In the genomic region with DNA sequence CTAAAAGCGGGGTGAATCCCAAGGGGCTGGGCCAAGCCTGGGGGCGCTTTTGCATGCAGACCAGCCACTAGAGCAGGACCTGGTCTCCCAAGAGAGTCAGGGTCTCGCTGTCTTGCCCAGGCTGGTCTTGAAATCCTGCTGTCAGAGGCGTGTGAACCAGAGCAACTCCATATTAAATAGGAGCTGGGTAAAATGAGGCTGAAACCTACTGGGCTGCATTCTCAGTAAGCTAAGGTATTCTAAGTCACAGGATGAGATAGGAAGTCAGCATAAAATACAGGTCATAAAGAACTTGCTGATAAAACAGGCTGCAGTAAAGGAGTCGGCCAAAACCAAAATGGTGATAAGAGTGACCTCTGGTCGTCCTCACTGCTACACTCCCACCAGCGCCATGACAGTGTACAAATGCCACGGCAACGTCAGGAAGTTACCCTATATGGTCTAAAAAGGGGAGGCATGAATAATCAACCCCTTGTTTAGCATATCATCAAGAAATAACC, we compare ENCODE assay signal across 1 cellular context.
TF ChIP-seq lines count a peak whose summit lies in the region.

No MANE protein-coding gene starts in this region.

TF ChIP-seq in K562, 482 proteins besides CTCF, POLR2A, EP300 and RAD21 (continued from another document and continues in another):
- TF ChIP-seq, protein P1, sequence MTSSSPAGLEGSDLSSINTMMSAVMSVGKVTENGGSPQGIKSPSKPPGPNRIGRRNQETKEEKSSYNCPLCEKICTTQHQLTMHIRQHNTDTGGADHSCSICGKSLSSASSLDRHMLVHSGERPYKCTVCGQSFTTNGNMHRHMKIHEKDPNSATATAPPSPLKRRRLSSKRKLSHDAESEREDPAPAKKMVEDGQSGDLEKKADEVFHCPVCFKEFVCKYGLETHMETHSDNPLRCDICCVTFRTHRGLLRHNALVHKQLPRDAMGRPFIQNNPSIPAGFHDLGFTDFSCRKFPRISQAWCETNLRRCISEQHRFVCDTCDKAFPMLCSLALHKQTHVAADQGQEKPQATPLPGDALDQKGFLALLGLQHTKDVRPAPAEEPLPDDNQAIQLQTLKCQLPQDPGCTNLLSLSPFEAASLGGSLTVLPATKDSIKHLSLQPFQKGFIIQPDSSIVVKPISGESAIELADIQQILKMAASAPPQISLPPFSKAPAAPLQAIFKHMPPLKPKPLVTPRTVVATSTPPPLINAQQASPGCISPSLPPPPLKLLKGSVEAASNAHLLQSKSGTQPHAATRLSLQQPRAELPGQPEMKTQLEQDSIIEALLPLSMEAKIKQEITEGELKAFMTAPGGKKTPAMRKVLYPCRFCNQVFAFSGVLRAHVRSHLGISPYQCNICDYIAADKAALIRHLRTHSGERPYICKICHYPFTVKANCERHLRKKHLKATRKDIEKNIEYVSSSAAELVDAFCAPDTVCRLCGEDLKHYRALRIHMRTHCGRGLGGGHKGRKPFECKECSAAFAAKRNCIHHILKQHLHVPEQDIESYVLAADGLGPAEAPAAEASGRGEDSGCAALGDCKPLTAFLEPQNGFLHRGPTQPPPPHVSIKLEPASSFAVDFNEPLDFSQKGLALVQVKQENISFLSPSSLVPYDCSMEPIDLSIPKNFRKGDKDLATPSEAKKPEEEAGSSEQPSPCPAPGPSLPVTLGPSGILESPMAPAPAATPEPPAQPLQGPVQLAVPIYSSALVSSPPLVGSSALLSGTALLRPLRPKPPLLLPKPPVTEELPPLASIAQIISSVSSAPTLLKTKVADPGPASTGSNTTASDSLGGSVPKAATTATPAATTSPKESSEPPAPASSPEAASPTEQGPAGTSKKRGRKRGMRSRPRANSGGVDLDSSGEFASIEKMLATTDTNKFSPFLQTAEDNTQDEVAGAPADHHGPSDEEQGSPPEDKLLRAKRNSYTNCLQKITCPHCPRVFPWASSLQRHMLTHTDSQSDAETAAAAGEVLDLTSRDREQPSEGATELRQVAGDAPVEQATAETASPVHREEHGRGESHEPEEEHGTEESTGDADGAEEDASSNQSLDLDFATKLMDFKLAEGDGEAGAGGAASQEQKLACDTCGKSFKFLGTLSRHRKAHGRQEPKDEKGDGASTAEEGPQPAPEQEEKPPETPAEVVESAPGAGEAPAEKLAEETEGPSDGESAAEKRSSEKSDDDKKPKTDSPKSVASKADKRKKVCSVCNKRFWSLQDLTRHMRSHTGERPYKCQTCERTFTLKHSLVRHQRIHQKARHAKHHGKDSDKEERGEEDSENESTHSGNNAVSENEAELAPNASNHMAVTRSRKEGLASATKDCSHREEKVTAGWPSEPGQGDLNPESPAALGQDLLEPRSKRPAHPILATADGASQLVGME (CRISPR knock-in tag; IDR thresholded peaks at IDR 0.05), result 0 out of 2 replicates have a peak, but pooled peaks have one; percentile 44
- TF ChIP-seq CREM (IDR thresholded peaks at IDR 0.05; ENCODE audit: low read depth) (peak; percentile 17; the same call in 1 of the 2 replicates), ZC3H8 (IDR thresholded peaks at IDR 0.05) (no peak), HOXB6 (CRISPR knock-in tag; IDR thresholded peaks at IDR 0.05; ENCODE audit: borderline replicate concordance) (0 out of 2 replicates have a peak, but pooled peaks have one; percentile 56), ZNF324 (CRISPR knock-in tag; IDR thresholded peaks at IDR 0.05) (peak; percentile 74), ZNF77 (CRISPR knock-in tag; IDR thresholded peaks at IDR 0.05) (no peak), ZNF830 (CRISPR knock-in tag; IDR thresholded peaks at IDR 0.05) (peak; percentile 93), FOXA3 (CRISPR knock-in tag; conservative IDR thresholded peaks at IDR 0.05 in 1 of 2, IDR thresholded peaks at IDR 0.05 in 1 of 2) (peak in 1 of 2 experiments; percentile 23; a peak in 1 of 4 replicates), ZNF778 (CRISPR knock-in tag; IDR thresholded peaks at IDR 0.05) (no peak), BRF1 (IDR thresholded peaks at IDR 0.05; ENCODE audit: borderline replicate concordance, extremely low read depth, insufficient read length) (no peak), NONO (IDR thresholded peaks at IDR 0.05; ENCODE audit: low read depth in 2 of 2, low read length in 1 of 2) (no peak), ZEB2 (IDR thresholded peaks at IDR 0.05) (0 out of 2 replicates have a peak, but pooled peaks have one; percentile 33), GTF2E2 (tag; IDR thresholded peaks at IDR 0.05) (peak; percentile 77; the same call in 1 of the 2 replicates), ZC3H4 (CRISPR knock-in tag; IDR thresholded peaks at IDR 0.05; ENCODE audit: borderline replicate concordance) (no peak), ZNF408 (CRISPR knock-in tag; IDR thresholded peaks at IDR 0.05; ENCODE audit: low read depth) (no peak), ZNF79 (CRISPR knock-in tag; IDR thresholded peaks at IDR 0.05; ENCODE audit: low read depth) (peak; percentile 88), KDM2B (CRISPR knock-in tag; IDR thresholded peaks at IDR 0.05) (peak; percentile 84; the same call in 1 of the 2 replicates), KDM4B (IDR thresholded peaks at IDR 0.05; ENCODE audit: borderline replicate concordance in 2 of 2, low read depth in 1 of 2) (no peak), ZNF766 (CRISPR knock-in tag; conservative IDR thresholded peaks at IDR 0.05) (peak; percentile 92), ZNF23 (CRISPR knock-in tag; IDR thresholded peaks at IDR 0.05) (peak; percentile 73; the same call in 1 of the 2 replicates), ZNF699 (CRISPR knock-in tag; IDR thresholded peaks at IDR 0.05; ENCODE audit: insufficient replicate concordance) (no peak), ADNP (tag; IDR thresholded peaks at IDR 0.05) (peak; percentile 21; the same call in 1 of the 2 replicates), LEF1 (IDR thresholded peaks at IDR 0.05) (peak; percentile 44), NFRKB (IDR thresholded peaks at IDR 0.05; ENCODE audit: low read depth) (0 out of 2 replicates have a peak, but pooled peaks have one; percentile 69)
- TF ChIP-seq, protein P2, sequence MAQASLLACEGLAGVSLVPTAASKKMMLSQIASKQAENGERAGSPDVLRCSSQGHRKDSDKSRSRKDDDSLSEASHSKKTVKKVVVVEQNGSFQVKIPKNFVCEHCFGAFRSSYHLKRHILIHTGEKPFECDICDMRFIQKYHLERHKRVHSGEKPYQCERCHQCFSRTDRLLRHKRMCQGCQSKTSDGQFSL (CRISPR knock-in tag; IDR thresholded peaks at IDR 0.05), result no peak
- TF ChIP-seq, protein P2 (tag; IDR thresholded peaks at IDR 0.05), result peak in 1 of 2 experiments; percentile 96; a peak in 2 of 4 replicates
- TF ChIP-seq, protein P3, sequence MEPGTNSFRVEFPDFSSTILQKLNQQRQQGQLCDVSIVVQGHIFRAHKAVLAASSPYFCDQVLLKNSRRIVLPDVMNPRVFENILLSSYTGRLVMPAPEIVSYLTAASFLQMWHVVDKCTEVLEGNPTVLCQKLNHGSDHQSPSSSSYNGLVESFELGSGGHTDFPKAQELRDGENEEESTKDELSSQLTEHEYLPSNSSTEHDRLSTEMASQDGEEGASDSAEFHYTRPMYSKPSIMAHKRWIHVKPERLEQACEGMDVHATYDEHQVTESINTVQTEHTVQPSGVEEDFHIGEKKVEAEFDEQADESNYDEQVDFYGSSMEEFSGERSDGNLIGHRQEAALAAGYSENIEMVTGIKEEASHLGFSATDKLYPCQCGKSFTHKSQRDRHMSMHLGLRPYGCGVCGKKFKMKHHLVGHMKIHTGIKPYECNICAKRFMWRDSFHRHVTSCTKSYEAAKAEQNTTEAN (CRISPR knock-in tag; IDR thresholded peaks at IDR 0.05), result no peak
- TF ChIP-seq, protein P4, sequence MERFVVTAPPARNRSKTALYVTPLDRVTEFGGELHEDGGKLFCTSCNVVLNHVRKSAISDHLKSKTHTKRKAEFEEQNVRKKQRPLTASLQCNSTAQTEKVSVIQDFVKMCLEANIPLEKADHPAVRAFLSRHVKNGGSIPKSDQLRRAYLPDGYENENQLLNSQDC (CRISPR knock-in tag; IDR thresholded peaks at IDR 0.05), result no peak
- TF ChIP-seq, protein P5, sequence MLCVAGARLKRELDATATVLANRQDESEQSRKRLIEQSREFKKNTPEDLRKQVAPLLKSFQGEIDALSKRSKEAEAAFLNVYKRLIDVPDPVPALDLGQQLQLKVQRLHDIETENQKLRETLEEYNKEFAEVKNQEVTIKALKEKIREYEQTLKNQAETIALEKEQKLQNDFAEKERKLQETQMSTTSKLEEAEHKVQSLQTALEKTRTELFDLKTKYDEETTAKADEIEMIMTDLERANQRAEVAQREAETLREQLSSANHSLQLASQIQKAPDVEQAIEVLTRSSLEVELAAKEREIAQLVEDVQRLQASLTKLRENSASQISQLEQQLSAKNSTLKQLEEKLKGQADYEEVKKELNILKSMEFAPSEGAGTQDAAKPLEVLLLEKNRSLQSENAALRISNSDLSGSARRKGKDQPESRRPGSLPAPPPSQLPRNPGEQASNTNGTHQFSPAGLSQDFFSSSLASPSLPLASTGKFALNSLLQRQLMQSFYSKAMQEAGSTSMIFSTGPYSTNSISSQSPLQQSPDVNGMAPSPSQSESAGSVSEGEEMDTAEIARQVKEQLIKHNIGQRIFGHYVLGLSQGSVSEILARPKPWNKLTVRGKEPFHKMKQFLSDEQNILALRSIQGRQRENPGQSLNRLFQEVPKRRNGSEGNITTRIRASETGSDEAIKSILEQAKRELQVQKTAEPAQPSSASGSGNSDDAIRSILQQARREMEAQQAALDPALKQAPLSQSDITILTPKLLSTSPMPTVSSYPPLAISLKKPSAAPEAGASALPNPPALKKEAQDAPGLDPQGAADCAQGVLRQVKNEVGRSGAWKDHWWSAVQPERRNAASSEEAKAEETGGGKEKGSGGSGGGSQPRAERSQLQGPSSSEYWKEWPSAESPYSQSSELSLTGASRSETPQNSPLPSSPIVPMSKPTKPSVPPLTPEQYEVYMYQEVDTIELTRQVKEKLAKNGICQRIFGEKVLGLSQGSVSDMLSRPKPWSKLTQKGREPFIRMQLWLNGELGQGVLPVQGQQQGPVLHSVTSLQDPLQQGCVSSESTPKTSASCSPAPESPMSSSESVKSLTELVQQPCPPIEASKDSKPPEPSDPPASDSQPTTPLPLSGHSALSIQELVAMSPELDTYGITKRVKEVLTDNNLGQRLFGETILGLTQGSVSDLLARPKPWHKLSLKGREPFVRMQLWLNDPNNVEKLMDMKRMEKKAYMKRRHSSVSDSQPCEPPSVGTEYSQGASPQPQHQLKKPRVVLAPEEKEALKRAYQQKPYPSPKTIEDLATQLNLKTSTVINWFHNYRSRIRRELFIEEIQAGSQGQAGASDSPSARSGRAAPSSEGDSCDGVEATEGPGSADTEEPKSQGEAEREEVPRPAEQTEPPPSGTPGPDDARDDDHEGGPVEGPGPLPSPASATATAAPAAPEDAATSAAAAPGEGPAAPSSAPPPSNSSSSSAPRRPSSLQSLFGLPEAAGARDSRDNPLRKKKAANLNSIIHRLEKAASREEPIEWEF (CRISPR knock-in tag; IDR thresholded peaks at IDR 0.05), result peak; percentile 94
- TF ChIP-seq, protein P6, sequence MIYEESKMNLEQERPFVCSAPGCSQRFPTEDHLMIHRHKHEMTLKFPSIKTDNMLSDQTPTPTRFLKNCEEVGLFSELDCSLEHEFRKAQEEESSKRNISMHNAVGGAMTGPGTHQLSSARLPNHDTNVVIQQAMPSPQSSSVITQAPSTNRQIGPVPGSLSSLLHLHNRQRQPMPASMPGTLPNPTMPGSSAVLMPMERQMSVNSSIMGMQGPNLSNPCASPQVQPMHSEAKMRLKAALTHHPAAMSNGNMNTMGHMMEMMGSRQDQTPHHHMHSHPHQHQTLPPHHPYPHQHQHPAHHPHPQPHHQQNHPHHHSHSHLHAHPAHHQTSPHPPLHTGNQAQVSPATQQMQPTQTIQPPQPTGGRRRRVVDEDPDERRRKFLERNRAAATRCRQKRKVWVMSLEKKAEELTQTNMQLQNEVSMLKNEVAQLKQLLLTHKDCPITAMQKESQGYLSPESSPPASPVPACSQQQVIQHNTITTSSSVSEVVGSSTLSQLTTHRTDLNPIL (CRISPR knock-in tag; IDR thresholded peaks at IDR 0.05), result peak; percentile 82; the same call in 1 of the 2 replicates
- TF ChIP-seq, protein P7, sequence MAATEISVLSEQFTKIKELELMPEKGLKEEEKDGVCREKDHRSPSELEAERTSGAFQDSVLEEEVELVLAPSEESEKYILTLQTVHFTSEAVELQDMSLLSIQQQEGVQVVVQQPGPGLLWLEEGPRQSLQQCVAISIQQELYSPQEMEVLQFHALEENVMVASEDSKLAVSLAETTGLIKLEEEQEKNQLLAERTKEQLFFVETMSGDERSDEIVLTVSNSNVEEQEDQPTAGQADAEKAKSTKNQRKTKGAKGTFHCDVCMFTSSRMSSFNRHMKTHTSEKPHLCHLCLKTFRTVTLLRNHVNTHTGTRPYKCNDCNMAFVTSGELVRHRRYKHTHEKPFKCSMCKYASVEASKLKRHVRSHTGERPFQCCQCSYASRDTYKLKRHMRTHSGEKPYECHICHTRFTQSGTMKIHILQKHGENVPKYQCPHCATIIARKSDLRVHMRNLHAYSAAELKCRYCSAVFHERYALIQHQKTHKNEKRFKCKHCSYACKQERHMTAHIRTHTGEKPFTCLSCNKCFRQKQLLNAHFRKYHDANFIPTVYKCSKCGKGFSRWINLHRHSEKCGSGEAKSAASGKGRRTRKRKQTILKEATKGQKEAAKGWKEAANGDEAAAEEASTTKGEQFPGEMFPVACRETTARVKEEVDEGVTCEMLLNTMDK (IDR thresholded peaks at IDR 0.05; ENCODE audit: borderline replicate concordance, insufficient read depth, low read depth, low read length, poor library complexity, severe bottlenecking), result no peak
- TF ChIP-seq, protein P8, sequence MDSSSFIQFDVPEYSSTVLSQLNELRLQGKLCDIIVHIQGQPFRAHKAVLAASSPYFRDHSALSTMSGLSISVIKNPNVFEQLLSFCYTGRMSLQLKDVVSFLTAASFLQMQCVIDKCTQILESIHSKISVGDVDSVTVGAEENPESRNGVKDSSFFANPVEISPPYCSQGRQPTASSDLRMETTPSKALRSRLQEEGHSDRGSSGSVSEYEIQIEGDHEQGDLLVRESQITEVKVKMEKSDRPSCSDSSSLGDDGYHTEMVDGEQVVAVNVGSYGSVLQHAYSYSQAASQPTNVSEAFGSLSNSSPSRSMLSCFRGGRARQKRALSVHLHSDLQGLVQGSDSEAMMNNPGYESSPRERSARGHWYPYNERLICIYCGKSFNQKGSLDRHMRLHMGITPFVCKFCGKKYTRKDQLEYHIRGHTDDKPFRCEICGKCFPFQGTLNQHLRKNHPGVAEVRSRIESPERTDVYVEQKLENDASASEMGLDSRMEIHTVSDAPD (CRISPR knock-in tag; IDR thresholded peaks at IDR 0.05), result peak; percentile 64; the same call in 1 of the 2 replicates
- TF ChIP-seq, protein P9, sequence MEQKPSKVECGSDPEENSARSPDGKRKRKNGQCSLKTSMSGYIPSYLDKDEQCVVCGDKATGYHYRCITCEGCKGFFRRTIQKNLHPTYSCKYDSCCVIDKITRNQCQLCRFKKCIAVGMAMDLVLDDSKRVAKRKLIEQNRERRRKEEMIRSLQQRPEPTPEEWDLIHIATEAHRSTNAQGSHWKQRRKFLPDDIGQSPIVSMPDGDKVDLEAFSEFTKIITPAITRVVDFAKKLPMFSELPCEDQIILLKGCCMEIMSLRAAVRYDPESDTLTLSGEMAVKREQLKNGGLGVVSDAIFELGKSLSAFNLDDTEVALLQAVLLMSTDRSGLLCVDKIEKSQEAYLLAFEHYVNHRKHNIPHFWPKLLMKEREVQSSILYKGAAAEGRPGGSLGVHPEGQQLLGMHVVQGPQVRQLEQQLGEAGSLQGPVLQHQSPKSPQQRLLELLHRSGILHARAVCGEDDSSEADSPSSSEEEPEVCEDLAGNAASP (IDR thresholded peaks at IDR 0.05), result no peak
- TF ChIP-seq, protein P10, sequence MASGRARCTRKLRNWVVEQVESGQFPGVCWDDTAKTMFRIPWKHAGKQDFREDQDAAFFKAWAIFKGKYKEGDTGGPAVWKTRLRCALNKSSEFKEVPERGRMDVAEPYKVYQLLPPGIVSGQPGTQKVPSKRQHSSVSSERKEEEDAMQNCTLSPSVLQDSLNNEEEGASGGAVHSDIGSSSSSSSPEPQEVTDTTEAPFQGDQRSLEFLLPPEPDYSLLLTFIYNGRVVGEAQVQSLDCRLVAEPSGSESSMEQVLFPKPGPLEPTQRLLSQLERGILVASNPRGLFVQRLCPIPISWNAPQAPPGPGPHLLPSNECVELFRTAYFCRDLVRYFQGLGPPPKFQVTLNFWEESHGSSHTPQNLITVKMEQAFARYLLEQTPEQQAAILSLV (tag; IDR thresholded peaks at IDR 0.05), result peak; percentile 91
